Comparison of ENCODE assay signal across 14 cellular contexts in genomic region chr10:49360271-49361177, GRCh38. TPM values are rescaled to one million over a fixed set of nuclear protein-coding genes. Genes with fewer than 3 reads are reported as not detected.
DNase-seq lines count a peak whose midpoint lies in the region; ATAC-seq and TF ChIP-seq lines count a peak whose summit lies in the region.
"Had no signal": no experiment of that assay in that cellular context is flagged by ENCODE, and none has a peak within 500 bp of the region (broad histone marks: within the 10 kb centered on the region; RNA-seq: fewer than 3 reads in every experiment).

No MANE protein-coding gene starts in this region.

- H3K27ac ChIP-seq in fibroblast of lung (ENCODE audit: insufficient read depth, low read length) = no peak overlapping the region
- H3K27ac ChIP-seq: suprapubic skin, VCaP had no signal

- H3K4me1 ChIP-seq in fibroblast of lung (ENCODE audit: control insufficient read depth, extremely low read depth, insufficient read depth, low read length) = no peaks in the 10 kb centered on the region

- peak overlapping the region; percentile 11 for H2AFZ ChIP-seq in fibroblast of lung (ENCODE audit: low read length)

- ATAC-seq in HG02642 (IDR thresholded peaks at IDR 0.05; ENCODE audit: poor library complexity, unreplicated experiment) = no peak
- no peak for ATAC-seq in HG03159 (IDR thresholded peaks at IDR 0.05; ENCODE audit: unreplicated experiment)

- peaks cover 6% of the 10 kb centered on the region for H3K4me1 Mint-ChIP-seq in neural crest cell
- H3K4me1 Mint-ChIP-seq: CD8-positive, alpha-beta memory T cell had no signal

- H3K4me3 Mint-ChIP-seq in neural crest cell = no peak overlapping the region
- H3K4me3 Mint-ChIP-seq: activated T-helper 1 cell treated with anti-CD3 and anti-CD28 coated beads, Interleukin-12 subunit alpha, Interleukin-12 subunit beta, Interleukin-2, Interleukin-4 antibody, amounts not matched to agents 30 ng/mL and 10 ng/mL and 1 ng/mL, durations not matched to agents 14 hours and 24 hours and 36 hours; brain; CD8-positive, alpha-beta memory T cell had no signal

- no peaks in the 10 kb centered on the region for H3K9me3 Mint-ChIP-seq in neural crest cell
- H3K9me3 Mint-ChIP-seq: activated T-helper 1 cell treated with anti-CD3 and anti-CD28 coated beads, Interleukin-12 subunit alpha, Interleukin-12 subunit beta, Interleukin-2, Interleukin-4 antibody, amounts not matched to agents 30 ng/mL and 10 ng/mL and 1 ng/mL, durations not matched to agents 14 hours and 24 hours and 36 hours had no signal

- no peaks in the 10 kb centered on the region for H3K9me3 ChIP-seq in fibroblast of lung (ENCODE audit: control insufficient read depth, insufficient read depth, low read depth, low read length)
- H3K9me3 ChIP-seq: suprapubic skin had no signal

- H3K27me3 ChIP-seq in fibroblast of lung (ENCODE audit: control insufficient read depth, insufficient read depth, low read length) = no peaks in the 10 kb centered on the region

- H3K27ac Mint-ChIP-seq in neural crest cell (ENCODE audit: unreplicated experiment) = peak overlapping the region; percentile 40
- H3K27ac Mint-ChIP-seq: activated T-helper 1 cell treated with anti-CD3 and anti-CD28 coated beads, Interleukin-12 subunit alpha, Interleukin-12 subunit beta, Interleukin-2, Interleukin-4 antibody, amounts not matched to agents 30 ng/mL and 10 ng/mL and 1 ng/mL, durations not matched to agents 14 hours and 24 hours and 36 hours; brain; CD8-positive, alpha-beta memory T cell had no signal

- H4K20me1 ChIP-seq in fibroblast of lung (ENCODE audit: control insufficient read depth, extremely low read depth, insufficient read depth, low read length) = no peaks in the 10 kb centered on the region

- H3K4me2 ChIP-seq in fibroblast of lung (ENCODE audit: extremely low read depth, insufficient read depth, low read length) = no peak overlapping the region

- H3K36me3 Mint-ChIP-seq in neural crest cell (ENCODE audit: low read depth) = no peaks in the 10 kb centered on the region
- H3K36me3 Mint-ChIP-seq: brain; CD8-positive, alpha-beta memory T cell had no signal

- no peaks in the 10 kb centered on the region for H3K36me3 ChIP-seq in fibroblast of lung (ENCODE audit: control insufficient read depth, insufficient read depth, low read length)
- H3K36me3 ChIP-seq: suprapubic skin had no signal

- no peak for TF ChIP-seq CTCF in NB4 (IDR thresholded peaks at IDR 0.05; ENCODE audit: low read depth, low read length)
- TF ChIP-seq CTCF in fibroblast of lung (conservative IDR thresholded peaks at IDR 0.05 in 1 of 2, IDR thresholded peaks at IDR 0.05 in 1 of 2; ENCODE audit: low read depth in 1 of 2, low read length in 2 of 2) = no peak
- no peak for TF ChIP-seq CTCF in neural crest cell (conservative IDR thresholded peaks at IDR 0.05)

- TF ChIP-seq POLR2A in NB4 (IDR thresholded peaks at IDR 0.05; ENCODE audit: extremely low read depth, insufficient read length) = no peak

- H3K79me2 ChIP-seq in fibroblast of lung (ENCODE audit: control insufficient read depth, insufficient read depth, low read length) = no peaks in the 10 kb centered on the region

- no peak overlapping the region for H3K9ac ChIP-seq in fibroblast of lung (ENCODE audit: insufficient read depth, low read length)

- DNase-seq in DMS 273 treated with DMSO at 0.1 percent for 48 hours (lab: John Stamatoyannopoulos, UW) = peak; percentile 11
- DNase-seq in NB4 (ENCODE audit: low read depth) = peak; percentile 78
- no peak for DNase-seq in fibroblast of lung (ENCODE audit: low read depth in 2 of 2)
- DNase-seq in neural crest cell (ENCODE audit: low read depth, low spot score) = no peak
- DNase-seq in stimulated activated CD4-positive, alpha-beta T cell treated with anti-CD3 and anti-CD28 coated beads, Interleukin-4, amount 100 ng/mL, for 24 hours = no peak
- DNase-seq in DMS53 treated with DMSO at 0.1 percent for 48 hours (lab: John Stamatoyannopoulos, UW; ENCODE audit: unreplicated experiment) = no peak
- DNase-seq: CD8-positive, alpha-beta memory T cell had no signal

- H3K4me3 ChIP-seq in NB4 (ENCODE audit: low read depth, low read length) = no peak overlapping the region
- no peak overlapping the region for H3K4me3 ChIP-seq in fibroblast of lung (replicated peaks in 1 of 4; ENCODE audit: control extremely low read depth in 1 of 4, insufficient read depth in 1 of 4, low read depth in 3 of 4, low read length in 4 of 4)
- H3K4me3 ChIP-seq: suprapubic skin had no signal

- H3K27me3 Mint-ChIP-seq in neural crest cell (ENCODE audit: low read depth) = no peaks in the 10 kb centered on the region

RNA-seq across cellular contexts. Expression of gene DRGX, which starts 35.4 kb away (rescaled TPM):
- total RNA-seq in fibroblast of lung = not detected in 2 replicates
- 0.11 TPM in 1 of 2 replicates, not detected in the other for polyA plus RNA-seq in fibroblast of lung
- polyA plus RNA-seq in fibroblast of lung (2012) = 0.12 TPM in 1 of 2 replicates, not detected in the other
- not detected in 2 replicates for polyA minus RNA-seq in fibroblast of lung (ENCODE audit: low replicate concordance)
- total RNA-seq in neural crest cell = 0.18 and 0.19 TPM in 2 replicates
- total RNA-seq: activated T-helper 1 cell treated with anti-CD3 and anti-CD28 coated beads, Interleukin-12 subunit alpha, Interleukin-12 subunit beta, Interleukin-2, Interleukin-4 antibody, amounts not matched to agents 30 ng/mL and 10 ng/mL and 1 ng/mL, durations not matched to agents 14 hours and 24 hours and 36 hours; CD8-positive, alpha-beta memory T cell; osteoblast had no signal
- polyA plus RNA-seq: CD8-positive, alpha-beta memory T cell had no signal

Comparison
In these comparisons a context has a peak if more than half of its experiments do, and no peak if none do; other contexts are left out.
1. DNase-seq: peak in DMS 273 treated with DMSO at 0.1 percent for 48 hours (single experiment) and NB4 (single experiment); none in fibroblast of lung (0 of 2), neural crest cell (single experiment), stimulated activated CD4-positive, alpha-beta T cell treated with anti-CD3 and anti-CD28 coated beads, Interleukin-4, amount 100 ng/mL, for 24 hours (single experiment) and DMS53 treated with DMSO at 0.1 percent for 48 hours (single experiment).